ENCODE assay signal across 7 cellular contexts in genomic region chr13:43878897-43879322, GRCh38. TPM values are rescaled to one million over a fixed set of nuclear protein-coding genes. Genes with fewer than 3 reads are reported as not detected.
DNase-seq lines count a peak whose midpoint lies in the region; ATAC-seq and TF ChIP-seq lines count a peak whose summit lies in the region.

No MANE protein-coding gene starts in this region.

- H3K4me3 Mint-ChIP-seq in IgD-negative memory B cell, result peak overlapping the region; percentile 93 to 98 (median 96)

- DNase-seq in GM04504 (ENCODE audit: low read depth) (peak; percentile 69), fibroblast of gingiva (ENCODE audit: low read depth) (peak; percentile 86), thoracic aorta (ENCODE audit: low spot score) (peak; percentile 26)
- peak; percentile 40 to 60 for DNase-seq in activated CD4-positive, alpha-beta T cell treated with anti-CD3 and anti-CD28 coated beads, Interleukin-2, amount 50 U/mL, for 48 hours

- H3K4me1 Mint-ChIP-seq in IgD-negative memory B cell, result peaks cover 25 to 29% (median 29%) of the 10 kb centered on the region in 3 donors

- H3K27me3 Mint-ChIP-seq in IgD-negative memory B cell, result no peaks in the 10 kb centered on the region

- no peaks in the 10 kb centered on the region for H3K36me3 Mint-ChIP-seq in IgD-negative memory B cell

- H3K9me3 ChIP-seq in mucosa of stomach (ENCODE audit: control insufficient read depth, low read length) (no peaks in the 10 kb centered on the region), thoracic aorta (no peaks in the 10 kb centered on the region)

- H3K4me3 ChIP-seq in mucosa of stomach (ENCODE audit: low read length) (peak overlapping the region; percentile 70), thoracic aorta (peak overlapping the region; percentile 96)

- H3K36me3 ChIP-seq in mucosa of stomach (ENCODE audit: control insufficient read depth, insufficient read depth, low read length) (no peaks in the 10 kb centered on the region), thoracic aorta (no peaks in the 10 kb centered on the region)

- H3K27me3 ChIP-seq in mucosa of stomach (ENCODE audit: control insufficient read depth, insufficient read depth, low read length) (no peaks in the 10 kb centered on the region), thoracic aorta (replicated peaks; ENCODE audit: insufficient read depth) (no peaks in the 10 kb centered on the region)

- TF ChIP-seq CTCF in thoracic aorta (IDR thresholded peaks at IDR 0.05), result no peak

- peak overlapping the region; percentile 91 for H3K27ac ChIP-seq in thoracic aorta

- H3K4me1 ChIP-seq in mucosa of stomach (ENCODE audit: control insufficient read depth, insufficient read depth, low read length), result peaks cover 6% of the 10 kb centered on the region
- peaks cover 0 to 7% of the 10 kb centered on the region in 2 donors for H3K4me1 ChIP-seq in thoracic aorta (ENCODE audit: control insufficient read depth in 1 of 2, low read depth in 2 of 2)

- peak overlapping the region; percentile 81 to 98 (median 95) for H3K27ac Mint-ChIP-seq in IgD-negative memory B cell

- peak; percentile 46 for ATAC-seq in GM21529 (IDR thresholded peaks at IDR 0.05; ENCODE audit: unreplicated experiment)
- ATAC-seq in thoracic aorta (ENCODE audit: insufficient number of reproducible peaks, low FRiP score, low read depth), result peak; percentile 65

- H3K9me3 Mint-ChIP-seq in IgD-negative memory B cell, result no peaks in the 10 kb centered on the region

- H3K9ac ChIP-seq in mucosa of stomach (ENCODE audit: low read length), result peak overlapping the region; percentile 93

RNA-seq across cellular contexts. Expression of gene CCDC122, which starts 0.6 kb away (rescaled TPM):
- 6.8 TPM for polyA plus RNA-seq in IgD-negative memory B cell
- 1 to 10 TPM in 1 of 2 donors, under 1 TPM in 1; 0.54 to 1.1 TPM for total RNA-seq in thoracic aorta

RNA-seq across cellular contexts. Expression of gene LACC1, which starts 0.8 kb away (rescaled TPM):
- 2.0 TPM for polyA plus RNA-seq in IgD-negative memory B cell
- 10 to 100 TPM in 1 of 2 donors, 1 to 10 TPM in 1; 6.1 to 12.5 TPM for total RNA-seq in thoracic aorta

Comparison
In these comparisons a context has a peak if more than half of its experiments do, and no peak if none do; other contexts are left out.
1. Peak in every context shown above with its lines: DNase-seq, ATAC-seq, H3K4me3 ChIP-seq and H3K27ac ChIP-seq.
2. DNase-seq: peak in every context shown above with its lines; median percentile 86 in fibroblast of gingiva; 69 in GM04504; 50 in activated CD4-positive, alpha-beta T cell treated with anti-CD3 and anti-CD28 coated beads, Interleukin-2, amount 50 U/mL, for 48 hours; 26 in thoracic aorta.